Comparison of ENCODE assay signal across 8 cellular contexts in the genomic region with DNA sequence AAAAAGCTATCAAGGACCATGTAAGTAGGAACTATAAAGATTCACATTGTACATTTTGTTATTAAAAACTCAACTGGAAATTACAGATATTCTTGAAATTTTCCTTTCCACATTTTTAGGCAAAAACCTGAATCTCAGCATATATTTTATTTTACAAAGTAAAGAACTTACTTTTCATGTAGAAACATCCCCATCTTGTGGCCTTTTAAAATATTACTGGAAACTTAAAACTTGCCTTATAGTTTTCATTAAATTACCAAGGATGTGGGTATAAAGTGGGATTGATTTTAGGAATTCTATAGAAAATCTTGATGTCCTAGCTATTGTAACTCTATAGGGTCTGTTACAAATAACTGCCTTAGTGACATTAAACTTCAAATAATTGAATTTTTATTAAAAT. TPM values are rescaled to one million over a fixed set of nuclear protein-coding genes. Genes with fewer than 3 reads are reported as not detected.
A peak's percentile ranks its signal among the peaks of the same experiment; 100 is the strongest.
DNase-seq lines count a peak whose midpoint lies in the region; ATAC-seq and TF ChIP-seq lines count a peak whose summit lies in the region.

No MANE protein-coding gene starts in this region.

- no peak overlapping the region for H3K9ac ChIP-seq in MM.1S (ENCODE audit: low read length)

- no peak overlapping the region for H3K4me3 Mint-ChIP-seq in Caco-2 (ENCODE audit: unreplicated experiment)
- no peak overlapping the region for H3K4me3 Mint-ChIP-seq in mesothelial cell of epicardium
- no peak overlapping the region for H3K4me3 Mint-ChIP-seq in activated CD4-positive, alpha-beta T cell treated with anti-CD3 and anti-CD28 coated beads, Interleukin-2, amount 10 ng/mL, durations not matched to agents 24 days and 14 days

- POLR2A ChIA-PET in Caco-2 (lab: Charles Lee), result no interaction called here

- no TSS peak for BruUV-seq in Caco-2 (replicated peaks; lab: Mats Ljungman, UMichigan)

- H3K9me3 ChIP-seq in Caco-2 (no peaks in the 10 kb centered on the region), MM.1S (replicated peaks; ENCODE audit: insufficient read depth, low read length) (no peaks in the 10 kb centered on the region), body of pancreas (no peaks in the 10 kb centered on the region)

- H3K36me3 Mint-ChIP-seq in Caco-2 (ENCODE audit: insufficient read depth, unreplicated experiment) (peaks cover 52% of the 10 kb centered on the region), mesothelial cell of epicardium (peaks cover 9% of the 10 kb centered on the region)
- peaks cover 48% of the 10 kb centered on the region for H3K36me3 Mint-ChIP-seq in activated CD4-positive, alpha-beta T cell treated with anti-CD3 and anti-CD28 coated beads, Interleukin-2, amount 10 ng/mL, durations not matched to agents 24 days and 14 days (ENCODE audit: low read depth)

- H3K4me1 ChIP-seq in Caco-2, result no peaks in the 10 kb centered on the region
- no peaks in the 10 kb centered on the region for H3K4me1 ChIP-seq in MM.1S (ENCODE audit: low read length)
- no peaks in the 10 kb centered on the region for H3K4me1 ChIP-seq in body of pancreas

- ATAC-seq in body of pancreas, result no peak
- no peak for ATAC-seq in HG03280 (IDR thresholded peaks at IDR 0.05; ENCODE audit: unreplicated experiment)
- no peak for ATAC-seq in GM19023 (IDR thresholded peaks at IDR 0.05; ENCODE audit: unreplicated experiment)

- H3K27me3 ChIP-seq in Caco-2 (replicated peaks; ENCODE audit: control insufficient read depth, insufficient read depth, low read length) (no peaks in the 10 kb centered on the region), MM.1S (replicated peaks; ENCODE audit: insufficient read depth, low read length) (no peaks in the 10 kb centered on the region), body of pancreas (no peaks in the 10 kb centered on the region)

- H3K4me1 Mint-ChIP-seq in Caco-2 (ENCODE audit: low read depth, unreplicated experiment) (peaks cover 6% of the 10 kb centered on the region), mesothelial cell of epicardium (no peaks in the 10 kb centered on the region)
- H3K4me1 Mint-ChIP-seq in activated CD4-positive, alpha-beta T cell treated with anti-CD3 and anti-CD28 coated beads, Interleukin-2, amount 10 ng/mL, durations not matched to agents 24 days and 14 days, result peaks cover 20% of the 10 kb centered on the region

- peaks cover 5% of the 10 kb centered on the region; the same call in 1 of the 2 replicates for H4K20me1 ChIP-seq in MM.1S (ENCODE audit: insufficient read depth, low read length)

- H3K36me3 ChIP-seq in Caco-2 (ENCODE audit: control insufficient read depth, insufficient read depth, low read length) (no peaks in the 10 kb centered on the region), MM.1S (replicated peaks; ENCODE audit: insufficient read depth, low read length) (peaks cover 10% of the 10 kb centered on the region; the same call in 1 of the 2 replicates), body of pancreas (replicated peaks in 1 of 2; ENCODE audit: insufficient read depth in 1 of 2, low read depth in 2 of 2) (peaks cover 0 to 6% of the 10 kb centered on the region in 2 donors)

- TF ChIP-seq POLR2A in body of pancreas (IDR thresholded peaks at IDR 0.05), result no peak

- no peak overlapping the region for H2AFZ ChIP-seq in MM.1S (ENCODE audit: low read length)

- no peaks in the 10 kb centered on the region for H3K9me2 ChIP-seq in MM.1S (replicated peaks; ENCODE audit: insufficient read depth, low read length)

- H3K27ac ChIP-seq in MM.1S (ENCODE audit: low read length) (no peak overlapping the region), body of pancreas (no peak overlapping the region)

- CTCF ChIA-PET in Caco-2 (lab: Charles Lee), result interaction anchor here (0.6 to 1.2 kb wide), 3 partner anchors 9 to 470 kb away, joined by 3 to 6 read pairs (median 3); no protein-coding TSS in a partner anchor

- H3K27ac Mint-ChIP-seq in Caco-2 (ENCODE audit: unreplicated experiment) (no peak overlapping the region), mesothelial cell of epicardium (no peak overlapping the region)
- no peak overlapping the region for H3K27ac Mint-ChIP-seq in activated CD4-positive, alpha-beta T cell treated with anti-CD3 and anti-CD28 coated beads, Interleukin-2, amount 10 ng/mL, durations not matched to agents 24 days and 14 days

- DNase-seq in Caco-2 (no peak), MM.1S (peak; percentile 45), body of pancreas (no peak), mesothelial cell of epicardium (ENCODE audit: low spot score in 2 of 2, unreplicated experiment in 2 of 2) (no peak)
- no peak for DNase-seq in stimulated activated CD4-positive, alpha-beta T cell treated with anti-CD3 and anti-CD28 coated beads, Interleukin-4, amount 100 ng/mL, for 24 hours
- DNase-seq in activated CD4-positive, alpha-beta T cell treated with anti-CD3 and anti-CD28 coated beads, Interleukin-2, amount 10 ng/mL, durations not matched to agents 24 days and 14 days, result no peak

- H3K9me3 Mint-ChIP-seq in Caco-2 (ENCODE audit: unreplicated experiment), result no peaks in the 10 kb centered on the region
- H3K9me3 Mint-ChIP-seq in mesothelial cell of epicardium, result no peaks in the 10 kb centered on the region
- H3K9me3 Mint-ChIP-seq in activated CD4-positive, alpha-beta T cell treated with anti-CD3 and anti-CD28 coated beads, Interleukin-2, amount 10 ng/mL, durations not matched to agents 24 days and 14 days, result no peaks in the 10 kb centered on the region

- intact Hi-C loops in Caco-2 (cut with micrococcal nuclease; ENCODE audit: unreplicated experiment), result loop anchor here (1.0 to 5.0 kb wide), 5 partner anchors 89 to 380 kb away; partner anchors contain the start of gene RUNDC3B
- intact Hi-C loops in body of pancreas (cut with DNase I), result loop anchor here (10.0 kb wide), 1 partner anchor 82 kb away; no protein-coding TSS in a partner anchor
- intact Hi-C loops in activated CD4-positive, alpha-beta T cell treated with anti-CD3 and anti-CD28 coated beads, Interleukin-2, amount 10 ng/mL, durations not matched to agents 24 days and 14 days (cut with micrococcal nuclease), result loop anchor here (1.0 to 5.0 kb wide), 3 partner anchors 11 to 380 kb away; partner anchors contain the start of genes DBF4 and SLC25A40

- H3F3A ChIP-seq in MM.1S (ENCODE audit: insufficient read depth, low read length), result no peaks in the 10 kb centered on the region

- no peak overlapping the region for H3K4me3 ChIP-seq in Caco-2 (ENCODE audit: low read depth, low read length)
- H3K4me3 ChIP-seq in MM.1S (ENCODE audit: low read length), result no peak overlapping the region
- H3K4me3 ChIP-seq in body of pancreas, result no peak overlapping the region

- H3K4me2 ChIP-seq in MM.1S (ENCODE audit: low read depth, low read length), result no peak overlapping the region

- H3K27me3 Mint-ChIP-seq in Caco-2 (ENCODE audit: insufficient read depth, unreplicated experiment) (no peaks in the 10 kb centered on the region), mesothelial cell of epicardium (ENCODE audit: low read depth) (no peaks in the 10 kb centered on the region)
- H3K27me3 Mint-ChIP-seq in activated CD4-positive, alpha-beta T cell treated with anti-CD3 and anti-CD28 coated beads, Interleukin-2, amount 10 ng/mL, durations not matched to agents 24 days and 14 days, result no peaks in the 10 kb centered on the region

- peak; percentile 33 to 55 for TF ChIP-seq CTCF in Caco-2 (IDR thresholded peaks at IDR 0.05; ENCODE audit: insufficient read depth in 1 of 2, low read depth in 1 of 2, low read length in 1 of 2, severe bottlenecking in 1 of 2, unreplicated experiment in 1 of 2)
- TF ChIP-seq CTCF in MM.1S (IDR thresholded peaks at IDR 0.05; ENCODE audit: low read length), result peak; percentile 44
- TF ChIP-seq CTCF in body of pancreas (IDR thresholded peaks at IDR 0.05), result peak in 6 of 7 experiments; percentile 23 to 62 (median 48)
- TF ChIP-seq CTCF in mesothelial cell of epicardium (IDR thresholded peaks at IDR 0.05; ENCODE audit: unreplicated experiment), result peak; percentile 66

- peaks cover 97% of the 10 kb centered on the region for H3K79me2 ChIP-seq in MM.1S (ENCODE audit: low read length)

RNA-seq across cellular contexts. Expression of gene DBF4, which starts 10.6 kb away (rescaled TPM):
- total RNA-seq in Caco-2 (2022) (55.0 and 62.8 TPM in 2 replicates), body of pancreas (1 to 10 TPM; 4.3 to 8.6 TPM), mesothelial cell of epicardium (20.3 to 21.2 TPM (median 20.6 TPM) in 3 replicates)
- total RNA-seq in activated CD4-positive, alpha-beta T cell treated with anti-CD3 and anti-CD28 coated beads, Interleukin-2, amount 10 ng/mL, durations not matched to agents 24 days and 14 days, result 65.7 and 74.8 TPM in 2 replicates

RNA-seq across cellular contexts. Expression of gene SLC25A40, which starts 10.7 kb away (rescaled TPM):
- 21.1 and 21.8 TPM in 2 replicates for total RNA-seq in Caco-2 (2022)
- total RNA-seq in body of pancreas, result 10 to 100 TPM; 11.2 to 33.3 TPM
- total RNA-seq in mesothelial cell of epicardium, result 20.1 to 25.6 TPM (median 24.2 TPM) in 3 replicates
- 43.3 and 51.0 TPM in 2 replicates for total RNA-seq in activated CD4-positive, alpha-beta T cell treated with anti-CD3 and anti-CD28 coated beads, Interleukin-2, amount 10 ng/mL, durations not matched to agents 24 days and 14 days

RNA-seq across cellular contexts. Expression of gene ADAM22, which starts 47.2 kb away (rescaled TPM):
- total RNA-seq in Caco-2 (2022) (10.1 and 15.7 TPM in 2 replicates), body of pancreas (1 to 10 TPM; 1.0 to 3.6 TPM), mesothelial cell of epicardium (4.3 to 6.3 TPM (median 4.7 TPM) in 3 replicates)
- total RNA-seq in activated CD4-positive, alpha-beta T cell treated with anti-CD3 and anti-CD28 coated beads, Interleukin-2, amount 10 ng/mL, durations not matched to agents 24 days and 14 days, result 1.5 and 1.7 TPM in 2 replicates
